ENCODE assay signal across 1 cellular context in the genomic region with DNA sequence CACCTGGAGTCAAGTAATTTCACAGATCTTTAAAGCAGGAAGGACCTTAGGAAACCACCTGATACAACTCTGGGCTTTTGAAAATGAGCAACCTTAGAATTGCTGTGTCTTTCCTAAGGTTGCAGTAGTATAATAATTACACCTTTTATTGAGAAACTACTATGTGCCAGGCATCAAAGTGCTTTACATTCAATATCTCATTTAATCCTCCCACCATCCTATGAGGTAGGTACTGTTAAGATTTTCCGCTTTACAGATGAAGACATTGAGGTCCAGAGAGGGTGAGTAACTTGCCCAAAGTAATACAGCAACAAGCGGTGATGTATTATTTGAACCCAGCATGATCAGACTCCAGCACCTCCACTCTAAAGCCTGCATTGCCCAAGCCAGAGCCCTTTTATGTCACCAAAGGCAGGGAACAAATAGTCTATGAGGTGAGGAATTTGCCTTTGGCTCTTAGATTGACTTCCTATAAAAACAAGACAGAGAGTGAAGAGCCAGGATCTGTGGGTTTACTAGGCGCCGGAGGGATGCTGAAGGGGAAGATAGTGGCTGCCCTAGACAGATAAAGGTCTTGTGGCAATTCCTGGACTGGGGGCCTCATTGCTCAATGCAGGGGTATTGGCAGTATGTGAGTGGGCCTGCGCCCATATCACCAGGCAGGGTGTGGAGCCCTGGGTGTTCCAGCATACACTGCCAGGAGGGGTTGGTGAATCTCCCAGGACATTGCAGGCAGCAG.
TF ChIP-seq lines count a peak whose summit lies in the region.

No MANE protein-coding gene starts in this region.

TF ChIP-seq in K562, 482 proteins besides CTCF, POLR2A, EP300 and RAD21:
- TF ChIP-seq RBM25 (IDR thresholded peaks at IDR 0.05; ENCODE audit: low read depth, low read length, severe bottlenecking) (peak; percentile 36), KDM1A (IDR thresholded peaks at IDR 0.05) (no peak), BCL6 (CRISPR knock-in tag; IDR thresholded peaks at IDR 0.05) (no peak), GATAD2B (IDR thresholded peaks at IDR 0.05; ENCODE audit: borderline replicate concordance) (no peak), U2AF2 (optimal IDR thresholded peaks at IDR 0.05; ENCODE audit: low read depth, low read length) (no peak), BCOR (IDR thresholded peaks at IDR 0.05) (no peak), ILF3 (IDR thresholded peaks at IDR 0.05; ENCODE audit: borderline replicate concordance) (no peak), ZNF24 (IDR thresholded peaks at IDR 0.05) (no peak)
